7 cellular contexts compared by ENCODE assay signal in genomic region chr6:32843321-32843978, GRCh38. TPM values are rescaled to one million over a fixed set of nuclear protein-coding genes. Genes with fewer than 3 reads are reported as not detected.
DNase-seq lines count a peak whose midpoint lies in the region; ATAC-seq and TF ChIP-seq lines count a peak whose summit lies in the region.

No MANE protein-coding gene starts in this region.

- no peaks in the 10 kb centered on the region for H3K9me3 Mint-ChIP-seq in natural killer cell

- ATAC-seq in natural killer cell, result no peak

- H3K4me3 Mint-ChIP-seq in natural killer cell, result peak overlapping the region; percentile 100

- no peaks in the 10 kb centered on the region for H3K27me3 ChIP-seq in dorsolateral prefrontal cortex

- H3K27me3 Mint-ChIP-seq in natural killer cell (ENCODE audit: low read depth in 2 of 2), result no peaks in the 10 kb centered on the region

- H3K4me1 Mint-ChIP-seq in natural killer cell, result peaks cover 82 to 89% of the 10 kb centered on the region in 2 donors

- intact Hi-C loops in dorsolateral prefrontal cortex (cut with DNase I) (no loop called here), natural killer cell (cut with micrococcal nuclease) (loop anchor here (5.0 kb wide), 1 partner anchor 646 kb away; no protein-coding TSS in a partner anchor)

- peak overlapping the region; percentile 96 to 100 for H3K27ac Mint-ChIP-seq in natural killer cell

- peak overlapping the region; percentile 59 to 98 (median 89) for H3K27ac ChIP-seq in dorsolateral prefrontal cortex

- H3K4me3 ChIP-seq in GM12865 (ENCODE audit: low read depth, low read length) (peak overlapping the region; percentile 96), dorsolateral prefrontal cortex (peak overlapping the region; percentile 52 to 88 (median 73))

- H3K36me3 Mint-ChIP-seq in natural killer cell, result peaks cover 40% of the 10 kb centered on the region

- no peak for TF ChIP-seq CTCF in GM12865 (IDR thresholded peaks at IDR 0.05; ENCODE audit: insufficient read depth, low read depth, low read length, missing control alignments)
- TF ChIP-seq CTCF in dorsolateral prefrontal cortex (IDR thresholded peaks at IDR 0.05 in 54 of 56, conservative IDR thresholded peaks at IDR 0.05 in 2 of 56; ENCODE audit: low read depth in 1 of 56, partially characterized antibody in 56 of 56), result no peak
- no peak for TF ChIP-seq CTCF in natural killer cell (IDR thresholded peaks at IDR 0.05)

- DNase-seq in GM12865 (ENCODE audit: low read depth), result peak; percentile 47
- DNase-seq in NCI-H2227 (lab: John Stamatoyannopoulos, UW; ENCODE audit: unreplicated experiment), result peak; percentile 12
- no peak for DNase-seq in dorsolateral prefrontal cortex
- no peak for DNase-seq in natural killer cell
- no peak for DNase-seq in DMS153 (lab: John Stamatoyannopoulos, UW)
- DNase-seq in effector CD4-positive, alpha-beta T cell, result no peak
- no peak for DNase-seq in NK-92 (lab: John Stamatoyannopoulos, UW; ENCODE audit: unreplicated experiment)

RNA-seq across cellular contexts. Expression of gene PSMB8, which starts 0.4 kb away (rescaled TPM):
- 10 to 100 TPM in 101 of 120 experiments, 1 to 10 TPM in 19; 6.7 to 33.3 (median 13.1) TPM for total RNA-seq in dorsolateral prefrontal cortex
- 100 to 1,000 TPM; 160 to 170 (median 161) TPM for total RNA-seq in natural killer cell

RNA-seq across cellular contexts. Expression of gene TAP2, which starts 4.9 kb away (rescaled TPM):
- total RNA-seq in dorsolateral prefrontal cortex (10 to 100 TPM; 12.3 to 50.8 (median 24.2) TPM), natural killer cell (100 to 1,000 TPM; 162 to 221 (median 209) TPM)

RNA-seq across cellular contexts. Expression of gene TAP1, which starts 10.1 kb away (rescaled TPM):
- total RNA-seq in dorsolateral prefrontal cortex, result 10 to 100 TPM; 10.8 to 44.1 (median 18.6) TPM
- total RNA-seq in natural killer cell, result 100 to 1,000 TPM; 134 to 193 (median 179) TPM

RNA-seq across cellular contexts. Expression of gene PSMB9, which starts 10.5 kb away (rescaled TPM):
- total RNA-seq in dorsolateral prefrontal cortex (10 to 100 TPM in 85 of 120 experiments, 1 to 10 TPM in 35; 3.1 to 32.7 (median 12.7) TPM), natural killer cell (100 to 1,000 TPM; 112 to 190 (median 182) TPM)

RNA-seq across cellular contexts. Expression of gene HLA-DOB, which starts 26.6 kb away (rescaled TPM):
- total RNA-seq in dorsolateral prefrontal cortex (1 to 10 TPM in 48 of 120 experiments, under 1 TPM in 40, not detected in 32; 0.33 to 9.9 (median 1.0) TPM), natural killer cell (10 to 100 TPM in 2 of 3 donors, 1 to 10 TPM in 1; 4.2 to 13.7 (median 10.4) TPM)

Comparison
In these comparisons a context has a peak if more than half of its experiments do, and no peak if none do; other contexts are left out.
1. DNase-seq: peak in GM12865 (single experiment) and NCI-H2227 (single experiment); none in dorsolateral prefrontal cortex (0 of 10), natural killer cell (single experiment), DMS153 (single experiment), effector CD4-positive, alpha-beta T cell (single experiment) and NK-92 (single experiment).
2. RNA of gene PSMB8, which starts 0.4 kb away (total RNA-seq): 160 to 170 TPM in natural killer cell; 6.7 to 33.3 TPM in dorsolateral prefrontal cortex; every median in the first group is over 4 times any median in the second.